Comparison of ENCODE assay signal across 23 cellular contexts in genomic region chr2:120561393-120562035, GRCh38.
DNase-seq lines count a peak whose midpoint lies in the region; ATAC-seq, FAIRE-seq and TF ChIP-seq lines count a peak whose summit lies in the region.
"Had no signal": no experiment of that assay in that cellular context is flagged by ENCODE, and none has a peak within 500 bp of the region (broad histone marks: within the 10 kb centered on the region; RNA-seq: fewer than 3 reads in every experiment).

No MANE protein-coding gene starts in this region.

- H3K23ac ChIP-seq in IMR-90 (ENCODE audit: low read depth, low read length), result 0 out of 2 replicates have a peak overlapping the region, but pooled peaks have one; percentile 24
- H3K23ac ChIP-seq in mesenchymal stem cell (ENCODE audit: low read length in 2 of 2), result no peak overlapping the region

- CTCF ChIA-PET in HEK293 (lab: Yijun Ruan, JAX) (no interaction called here), IMR-90 (lab: Yijun Ruan, JAX) (no interaction called here)

- peaks cover 4% of the 10 kb centered on the region for H3K9me3 Mint-ChIP-seq in type B pancreatic cell

- H3K18ac ChIP-seq in IMR-90 (ENCODE audit: low read depth, low read length) (0 out of 2 replicates have a peak overlapping the region, but pooled peaks have one; percentile 29), mesenchymal stem cell (ENCODE audit: low read depth in 1 of 2, low read length in 2 of 2) (no peak overlapping the region)

- no CpG with 5 or more reads among the region's 11 CpGs for WGBS in IMR-90 (ENCODE audit: extremely low coverage in 2 of 2, insufficient read length in 1 of 2), 2 experiments
- WGBS in mesenchymal stem cell, result 28% methylated on average over 11 of the region's 11 CpGs

- H2BK15ac ChIP-seq in IMR-90 (ENCODE audit: low read depth, low read length) (peak overlapping the region; percentile 97; the same call in 2 of the 3 replicates), mesenchymal stem cell (ENCODE audit: low read depth, poor library complexity, severe bottlenecking) (no peak overlapping the region)

- H3K14ac ChIP-seq in IMR-90 (replicated peaks; ENCODE audit: low read depth, low read length) (peak overlapping the region; percentile 57), mesenchymal stem cell (ENCODE audit: low read length in 2 of 2) (no peak overlapping the region)

- H4K5ac ChIP-seq in IMR-90 (ENCODE audit: low read depth, low read length), result no peak overlapping the region

- no peaks in the 10 kb centered on the region for H4K20me1 ChIP-seq in IMR-90 (ENCODE audit: insufficient read depth, low read length)

- no peak for DNase-seq in IMR-90
- no peak for DNase-seq in bronchial epithelial cell (ENCODE audit: low read depth)
- peak; percentile 23 for DNase-seq in mesenchymal stem cell
- no peak for DNase-seq in type B pancreatic cell (ENCODE audit: extremely low spot score, unreplicated experiment)
- no peak for DNase-seq in SKM-1 treated with dmso at 0.1 percent for 144 hours (lab: John Stamatoyannopoulos, UW; ENCODE audit: unreplicated experiment)
- no peak for DNase-seq in NCI-H526 (lab: John Stamatoyannopoulos, UW)
- DNase-seq in kidney tubule cell (ENCODE audit: low spot score), result no peak
- DNase-seq: CD8-positive, alpha-beta memory T cell; DMS79 treated with DMSO at 0.1 percent for 48 hours; KG1; MM.1S; NCI-H1048; NCI-H1694; NCI-H2029 treated with DMSO at 0.1 percent for 48 hours; NCI-H2227 treated with DMSO at 0.1 percent for 48 hours; NCI-H82; RPMI8226; SHP77 treated with DMSO at 0.1 percent for 48 hours had no signal

- H2BK120ac ChIP-seq in IMR-90 (ENCODE audit: low read depth, low read length), result peak overlapping the region; percentile 97
- no peak overlapping the region for H2BK120ac ChIP-seq in mesenchymal stem cell (ENCODE audit: low read depth, low read length)

- no peak overlapping the region for H3K27ac Mint-ChIP-seq in type B pancreatic cell
- H3K27ac Mint-ChIP-seq: B cell; CD8-positive, alpha-beta memory T cell had no signal

- no peak for TF ChIP-seq RAD21 in IMR-90 (IDR thresholded peaks at IDR 0.05; ENCODE audit: low read length)

- H3K79me1 ChIP-seq in IMR-90 (ENCODE audit: low read depth in 1 of 2, low read length in 2 of 2) (no peaks in the 10 kb centered on the region), mesenchymal stem cell (replicated peaks; ENCODE audit: low read length, poor library complexity, severe bottlenecking) (no peaks in the 10 kb centered on the region)

- H3K36me3 Mint-ChIP-seq in type B pancreatic cell, result no peaks in the 10 kb centered on the region
- H3K36me3 Mint-ChIP-seq: CD8-positive, alpha-beta memory T cell had no signal

- peak overlapping the region; percentile 40 for H2AFZ ChIP-seq in IMR-90 (replicated peaks; ENCODE audit: low read length, poor library complexity)
- H2AFZ ChIP-seq in mesenchymal stem cell (ENCODE audit: low read depth, low read length), result no peak overlapping the region

- peaks cover 3% of the 10 kb centered on the region for H3K27me3 Mint-ChIP-seq in type B pancreatic cell

- dilution Hi-C loops in IMR-90 (cut with HindIII; ENCODE audit: low sequenced_read_pairs, unreplicated experiment), result no loop called here

- H3K4me3 ChIP-seq in HEK293 (ENCODE audit: low read depth, low read length), result no peak overlapping the region
- H3K4me3 ChIP-seq in IMR-90 (ENCODE audit: insufficient read depth, low read depth, low read length), result no peak overlapping the region
- H3K4me3 ChIP-seq in bronchial epithelial cell (ENCODE audit: low read depth, low read length), result no peak overlapping the region
- H3K4me3 ChIP-seq in mesenchymal stem cell (ENCODE audit: insufficient read depth in 1 of 2, low read depth in 1 of 2, low read length in 2 of 2), result no peak overlapping the region

- H3K27ac ChIP-seq in HEK293 (ENCODE audit: extremely low read depth, low read depth, low read length), result no peak overlapping the region
- no peak overlapping the region for H3K27ac ChIP-seq in IMR-90 (ENCODE audit: insufficient read depth, low read length)
- H3K27ac ChIP-seq in mesenchymal stem cell (ENCODE audit: low read length, poor library complexity, severe bottlenecking), result no peak overlapping the region
- H3K27ac ChIP-seq: C4-2B had no signal

- H3K4me1 Mint-ChIP-seq in type B pancreatic cell (ENCODE audit: unreplicated experiment), result peaks cover 19% of the 10 kb centered on the region
- H3K4me1 Mint-ChIP-seq: B cell; CD8-positive, alpha-beta memory T cell had no signal

- in situ Hi-C loops in IMR-90 (cut with MboI; ENCODE audit: low sequenced_read_pairs), result no loop called here

- no peak overlapping the region for H3K56ac ChIP-seq in IMR-90 (ENCODE audit: extremely low read depth, insufficient read depth, low read length)

- POLR2A ChIA-PET in HEK293 (lab: Yijun Ruan, JAX) (no interaction called here), IMR-90 (lab: Charles Lee; ENCODE audit: unreplicated experiment) (no interaction called here)

- H2AK5ac ChIP-seq in IMR-90 (ENCODE audit: low read depth, low read length), result peak overlapping the region; percentile 99
- no peak overlapping the region for H2AK5ac ChIP-seq in mesenchymal stem cell (ENCODE audit: low read length, severe bottlenecking)

- intact Hi-C loops in IMR-90 (cut with micrococcal nuclease), result no loop called here

- H2BK20ac ChIP-seq in IMR-90 (ENCODE audit: low read depth, low read length), result peak overlapping the region; percentile 66; the same call in 1 of the 2 replicates

- H4K91ac ChIP-seq in IMR-90 (ENCODE audit: insufficient read depth, low read depth, low read length) (peak overlapping the region; percentile 99), mesenchymal stem cell (ENCODE audit: low read length) (no peak overlapping the region)

- no peak for ATAC-seq in IMR-90 (ENCODE audit: low read depth)
- ATAC-seq: HCT116 had no signal

- H3K27me3 ChIP-seq in IMR-90 (ENCODE audit: control insufficient read depth, insufficient read depth, low read length), result no peaks in the 10 kb centered on the region
- no peaks in the 10 kb centered on the region for H3K27me3 ChIP-seq in bronchial epithelial cell (ENCODE audit: control insufficient read depth, insufficient read depth, low read length)
- peaks cover 10 to 23% of the 10 kb centered on the region in 2 experiments for H3K27me3 ChIP-seq in mesenchymal stem cell (ENCODE audit: control insufficient read depth in 1 of 2, insufficient read depth in 1 of 2, low read length in 2 of 2)

- H3K4me3 Mint-ChIP-seq in type B pancreatic cell, result no peak overlapping the region
- H3K4me3 Mint-ChIP-seq: B cell; CD8-positive, alpha-beta memory T cell had no signal

- H3K36me3 ChIP-seq in HEK293 (ENCODE audit: control insufficient read depth in 2 of 2, insufficient read depth in 1 of 2, low read length in 2 of 2) (no peaks in the 10 kb centered on the region), IMR-90 (ENCODE audit: control insufficient read depth, insufficient read depth, low read length) (no peaks in the 10 kb centered on the region), bronchial epithelial cell (ENCODE audit: control insufficient read depth, insufficient read depth, low read length) (no peaks in the 10 kb centered on the region), mesenchymal stem cell (ENCODE audit: control insufficient read depth in 1 of 2, insufficient read depth in 2 of 2, low read depth in 1 of 2, low read length in 2 of 2) (no peaks in the 10 kb centered on the region)

- peak; percentile 23 for FAIRE-seq in bronchial epithelial cell (lab: Jason Lieb, UNC)
- FAIRE-seq: GM18507 had no signal

- H3K9me3 ChIP-seq in HEK293 (ENCODE audit: control insufficient read depth, insufficient read depth, low read depth, low read length), result no peaks in the 10 kb centered on the region
- H3K9me3 ChIP-seq in IMR-90 (ENCODE audit: control insufficient read depth, insufficient read depth, low read length), result no peaks in the 10 kb centered on the region
- H3K9me3 ChIP-seq in mesenchymal stem cell (ENCODE audit: control insufficient read depth, low read length), result no peaks in the 10 kb centered on the region

- H2BK12ac ChIP-seq in mesenchymal stem cell (ENCODE audit: low read length in 2 of 2), result no peak overlapping the region

- H3K4me1 ChIP-seq in HEK293 (ENCODE audit: control insufficient read depth, insufficient read depth, low read length), result no peaks in the 10 kb centered on the region
- H3K4me1 ChIP-seq in IMR-90 (ENCODE audit: control insufficient read depth, insufficient read depth, low read length), result peaks cover 36% of the 10 kb centered on the region
- H3K4me1 ChIP-seq in mesenchymal stem cell (ENCODE audit: control insufficient read depth, insufficient read depth, low read depth, low read length), result peaks cover 39% of the 10 kb centered on the region

- H3K4me2 ChIP-seq in IMR-90 (ENCODE audit: low read depth, low read length) (no peak overlapping the region), mesenchymal stem cell (ENCODE audit: low read length, poor library complexity, severe bottlenecking) (no peak overlapping the region)

- H3K4ac ChIP-seq in IMR-90 (ENCODE audit: low read depth, low read length) (peak overlapping the region; percentile 96), mesenchymal stem cell (ENCODE audit: low read depth in 1 of 2, low read length in 2 of 2) (no peak overlapping the region)

- no peak overlapping the region for H2BK5ac ChIP-seq in IMR-90 (ENCODE audit: low read depth, low read length, poor library complexity, severe bottlenecking)
- no peak overlapping the region for H2BK5ac ChIP-seq in mesenchymal stem cell (ENCODE audit: low read depth, low read length, poor library complexity, severe bottlenecking)

- TF ChIP-seq CTCF in HEK293 (tag by site-specific recombination; IDR thresholded peaks at IDR 0.05), result no peak
- TF ChIP-seq CTCF in IMR-90 (conservative IDR thresholded peaks at IDR 0.05; ENCODE audit: low read depth, low read length), result no peak
- TF ChIP-seq CTCF in bronchial epithelial cell (IDR thresholded peaks at IDR 0.05; ENCODE audit: insufficient read depth, low read length, severe bottlenecking), result no peak
- no peak for TF ChIP-seq CTCF in type B pancreatic cell (conservative IDR thresholded peaks at IDR 0.05)

- H2AK9ac ChIP-seq in IMR-90 (replicated peaks; ENCODE audit: low read depth, low read length, poor library complexity), result peak overlapping the region; percentile 52

- H3K9ac ChIP-seq in IMR-90 (ENCODE audit: low read depth, low read length) (no peak overlapping the region), mesenchymal stem cell (ENCODE audit: low read length) (no peak overlapping the region)

- BruUV-seq in IMR-90 (replicated peaks; lab: Mats Ljungman, UMichigan), result no TSS peak

- H4K8ac ChIP-seq in IMR-90 (ENCODE audit: low read depth in 2 of 2, low read length in 2 of 2) (peak overlapping the region; percentile 9 to 33; a peak in 1 of 4 replicates), mesenchymal stem cell (ENCODE audit: low read length) (no peak overlapping the region)

- peaks cover 26% of the 10 kb centered on the region for H3K9me1 ChIP-seq in IMR-90 (ENCODE audit: insufficient read depth, low read length)

- no peak for TF ChIP-seq POLR2A in IMR-90 (IDR thresholded peaks at IDR 0.05; ENCODE audit: low read depth, low read length)

TF ChIP-seq in HEK293, 187 proteins besides CTCF, POLR2A, EP300 and RAD21 (continues in another document):
- peak; percentile 82 for TF ChIP-seq ZNF341 (tag by site-specific recombination; IDR thresholded peaks at IDR 0.05; ENCODE audit: low read depth)

TF ChIP-seq in IMR-90, 13 proteins besides CTCF, POLR2A, EP300 and RAD21 (continues in another document):
- no peak for TF ChIP-seq NFE2L2 (IDR thresholded peaks at IDR 0.05; ENCODE audit: low read depth, low read length)
- TF ChIP-seq MXI1 (IDR thresholded peaks at IDR 0.05; ENCODE audit: borderline replicate concordance, low read depth, low read length), result no peak
